In the genomic region with DNA sequence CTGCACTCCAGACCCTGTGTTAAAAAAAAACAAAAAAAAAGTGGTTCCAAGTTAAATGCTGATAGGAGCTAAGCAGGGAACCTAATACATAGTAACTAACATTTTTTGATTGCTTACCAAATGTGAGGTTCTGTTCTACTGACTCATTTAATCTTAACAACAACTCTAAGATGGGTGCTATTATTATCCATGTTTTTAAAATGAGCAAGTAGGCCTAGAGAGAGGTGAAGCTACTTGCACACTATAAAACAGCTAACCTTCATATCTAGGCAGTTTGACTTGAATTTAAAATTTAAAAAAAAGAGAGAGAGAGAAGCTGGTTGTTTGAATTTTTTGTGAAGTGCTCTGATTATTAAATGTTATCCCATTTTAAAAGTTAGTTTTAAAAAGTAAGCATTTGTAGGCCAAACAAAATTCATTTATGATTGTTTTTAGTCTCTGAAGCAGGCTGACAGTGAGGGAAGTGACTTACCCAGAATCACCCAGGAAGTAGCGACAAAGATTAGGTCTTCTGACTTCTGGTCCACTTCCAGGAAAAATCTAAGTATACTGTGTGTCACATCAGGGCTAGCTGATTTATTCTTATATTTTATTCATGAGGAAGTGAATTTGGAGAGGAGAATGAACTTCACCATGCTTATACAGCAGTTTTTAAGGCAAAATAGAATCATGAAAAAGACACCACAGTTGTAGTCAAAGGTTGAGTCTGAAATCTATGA, we compare ENCODE assay signal across 26 cellular contexts. TPM values are rescaled to one million over a fixed set of nuclear protein-coding genes. Genes with fewer than 3 reads are reported as not detected.
DNase-seq lines count a peak whose midpoint lies in the region; ATAC-seq, FAIRE-seq and TF ChIP-seq lines count a peak whose summit lies in the region.
"Had no signal": no experiment of that assay in that cellular context is flagged by ENCODE, and none has a peak within 500 bp of the region (broad histone marks: within the 10 kb centered on the region; RNA-seq: fewer than 3 reads in every experiment).

No MANE protein-coding gene starts in this region.

- peak; percentile 81 for FAIRE-seq in A549 (lab: Jason Lieb, UNC)
- FAIRE-seq: D721Med, GM19239, H1 had no signal

- H3K9me3 ChIP-seq in A549, result 0 out of 3 replicates have a peak, but pooled peaks cover 3% of the 10 kb centered on the region

- no peak overlapping the region for H3K4me3 ChIP-seq in A549

- no peaks in the 10 kb centered on the region for H3K27me3 Mint-ChIP-seq in activated CD4-positive, alpha-beta T cell treated with anti-CD3 and anti-CD28 coated beads, Interleukin-2, amount 10 ng/mL, durations not matched to agents 24 days and 14 days
- peaks cover 7% of the 10 kb centered on the region for H3K27me3 Mint-ChIP-seq in activated CD4-positive, alpha-beta T cell treated with anti-CD3 and anti-CD28 coated beads for 36 hours
- H3K27me3 Mint-ChIP-seq in activated T-helper 1 cell treated with anti-CD3 and anti-CD28 coated beads, Interleukin-12 subunit alpha, Interleukin-12 subunit beta, Interleukin-2, Interleukin-4 antibody, amounts not matched to agents 30 ng/mL and 10 ng/mL and 1 ng/mL, durations not matched to agents 14 hours and 24 hours and 36 hours (ENCODE audit: insufficient read depth), result no peaks in the 10 kb centered on the region

- peak overlapping the region; percentile 52 for H3K27ac Mint-ChIP-seq in activated CD4-positive, alpha-beta T cell treated with anti-CD3 and anti-CD28 coated beads, Interleukin-2, amount 10 ng/mL, durations not matched to agents 24 days and 14 days
- H3K27ac Mint-ChIP-seq in activated CD4-positive, alpha-beta T cell treated with anti-CD3 and anti-CD28 coated beads for 36 hours, result no peak overlapping the region
- H3K27ac Mint-ChIP-seq in activated T-helper 1 cell treated with anti-CD3 and anti-CD28 coated beads, Interleukin-12 subunit alpha, Interleukin-12 subunit beta, Interleukin-2, Interleukin-4 antibody, amounts not matched to agents 30 ng/mL and 10 ng/mL and 1 ng/mL, durations not matched to agents 14 hours and 24 hours and 36 hours, result no peak overlapping the region
- H3K27ac Mint-ChIP-seq: IgD-negative memory B cell had no signal

- no peak for DNase-seq in activated CD4-positive, alpha-beta T cell treated with anti-CD3 and anti-CD28 coated beads, Interleukin-2, amount 10 ng/mL, durations not matched to agents 24 days and 14 days
- no peak for DNase-seq in activated CD4-positive, alpha-beta T cell treated with anti-CD3 and anti-CD28 coated beads for 36 hours
- DNase-seq in A549 (ENCODE audit: low read depth in 1 of 2, low spot score in 1 of 2) (no peak), MV-4-11 (lab: John Stamatoyannopoulos, UW) (peak; percentile 56), foreskin keratinocyte (no peak), NCI-H2171 treated with DMSO at 0.1 percent for 48 hours (lab: John Stamatoyannopoulos, UW) (no peak)
- DNase-seq in activated T-helper 1 cell treated with anti-CD3 and anti-CD28 coated beads, Interleukin-12 subunit alpha, Interleukin-12 subunit beta, Interleukin-2, Interleukin-4 antibody, amounts not matched to agents 30 ng/mL and 10 ng/mL and 1 ng/mL, durations not matched to agents 14 hours and 24 hours and 36 hours (ENCODE audit: low spot score), result no peak
- DNase-seq: 8988T, DMS53, GDM1, Karpas-422, NCI-H1694, NCI-H2081, NCI-H2171, NCI-H524 treated with DMSO at 0.1 percent for 48 hours, PC-3, Right ventricle myocardium superior had no signal

- peaks cover 44% of the 10 kb centered on the region for H3K4me1 Mint-ChIP-seq in activated CD4-positive, alpha-beta T cell treated with anti-CD3 and anti-CD28 coated beads, Interleukin-2, amount 10 ng/mL, durations not matched to agents 24 days and 14 days
- H3K4me1 Mint-ChIP-seq in activated CD4-positive, alpha-beta T cell treated with anti-CD3 and anti-CD28 coated beads for 36 hours, result peaks cover 5% of the 10 kb centered on the region
- H3K4me1 Mint-ChIP-seq in activated T-helper 1 cell treated with anti-CD3 and anti-CD28 coated beads, Interleukin-12 subunit alpha, Interleukin-12 subunit beta, Interleukin-2, Interleukin-4 antibody, amounts not matched to agents 30 ng/mL and 10 ng/mL and 1 ng/mL, durations not matched to agents 14 hours and 24 hours and 36 hours (ENCODE audit: low read depth), result peaks cover 54% of the 10 kb centered on the region

- H3K4me1 ChIP-seq in A549, result no peaks in the 10 kb centered on the region
- H3K4me1 ChIP-seq in foreskin keratinocyte, result no peaks in the 10 kb centered on the region

- TF ChIP-seq CTCF in A549 (IDR thresholded peaks at IDR 0.05), result no peak
- no peak for TF ChIP-seq CTCF in foreskin keratinocyte (conservative IDR thresholded peaks at IDR 0.05)

- H3K36me3 Mint-ChIP-seq in activated CD4-positive, alpha-beta T cell treated with anti-CD3 and anti-CD28 coated beads, Interleukin-2, amount 10 ng/mL, durations not matched to agents 24 days and 14 days (ENCODE audit: low read depth), result no peaks in the 10 kb centered on the region
- H3K36me3 Mint-ChIP-seq in activated CD4-positive, alpha-beta T cell treated with anti-CD3 and anti-CD28 coated beads for 36 hours (ENCODE audit: low read depth), result no peaks in the 10 kb centered on the region
- H3K36me3 Mint-ChIP-seq in activated T-helper 1 cell treated with anti-CD3 and anti-CD28 coated beads, Interleukin-12 subunit alpha, Interleukin-12 subunit beta, Interleukin-2, Interleukin-4 antibody, amounts not matched to agents 30 ng/mL and 10 ng/mL and 1 ng/mL, durations not matched to agents 14 hours and 24 hours and 36 hours (ENCODE audit: low read depth), result peaks cover 1% of the 10 kb centered on the region
- H3K36me3 Mint-ChIP-seq: IgD-negative memory B cell had no signal

- no peak overlapping the region for H3K27ac ChIP-seq in A549
- H3K27ac ChIP-seq in foreskin keratinocyte, result no peak overlapping the region
- H3K27ac ChIP-seq: C4-2B had no signal

- POLR2A ChIA-PET in activated CD4-positive, alpha-beta T cell treated with anti-CD3 and anti-CD28 coated beads for 36 hours (lab: Charles Lee), result no interaction called here
- POLR2A ChIA-PET in A549 (lab: Yijun Ruan, JAX), result no interaction called here

- TF ChIP-seq POLR2A in A549 (IDR thresholded peaks at IDR 0.05; ENCODE audit: low read length), result no peak

- CTCF ChIA-PET in activated CD4-positive, alpha-beta T cell treated with anti-CD3 and anti-CD28 coated beads for 36 hours (lab: Charles Lee), result interaction anchor here (0.7 kb wide), 1 partner anchor 14 kb away, joined by 3 read pairs; no protein-coding TSS in a partner anchor
- CTCF ChIA-PET in A549 (lab: Yijun Ruan, JAX), result no interaction called here

- H3K27me3 ChIP-seq in foreskin keratinocyte, result no peaks in the 10 kb centered on the region

- no peak for TF ChIP-seq RAD21 in A549 (conservative IDR thresholded peaks at IDR 0.05 in 1 of 2, IDR thresholded peaks at IDR 0.05 in 1 of 2)

- WGBS in A549 (ENCODE audit: missing lambda C conversion rate), result 65% methylated on average over 1 of the region's 1 CpG

- intact Hi-C loops in activated CD4-positive, alpha-beta T cell treated with anti-CD3 and anti-CD28 coated beads, Interleukin-2, amount 10 ng/mL, durations not matched to agents 24 days and 14 days (cut with micrococcal nuclease), result loop anchor here (10.0 kb wide), 1 partner anchor 142 kb away; a partner anchor contains a TSS
- intact Hi-C loops in activated CD4-positive, alpha-beta T cell treated with anti-CD3 and anti-CD28 coated beads for 36 hours (cut with DNase I, micrococcal nuclease), result no loop called here
- intact Hi-C loops in activated T-helper 1 cell treated with anti-CD3 and anti-CD28 coated beads, Interleukin-12 subunit alpha, Interleukin-12 subunit beta, Interleukin-2, Interleukin-4 antibody, amounts not matched to agents 30 ng/mL and 10 ng/mL and 1 ng/mL, durations not matched to agents 14 hours and 24 hours and 36 hours (cut with micrococcal nuclease), result no loop called here

- H3K4me2 ChIP-seq in A549, result no peak overlapping the region

- no peak for TF ChIP-seq EP300 in A549 (IDR thresholded peaks at IDR 0.05)

- no peaks in the 10 kb centered on the region for H3K9me3 Mint-ChIP-seq in activated CD4-positive, alpha-beta T cell treated with anti-CD3 and anti-CD28 coated beads, Interleukin-2, amount 10 ng/mL, durations not matched to agents 24 days and 14 days
- no peaks in the 10 kb centered on the region for H3K9me3 Mint-ChIP-seq in activated CD4-positive, alpha-beta T cell treated with anti-CD3 and anti-CD28 coated beads for 36 hours (ENCODE audit: low read depth)
- no peaks in the 10 kb centered on the region for H3K9me3 Mint-ChIP-seq in activated T-helper 1 cell treated with anti-CD3 and anti-CD28 coated beads, Interleukin-12 subunit alpha, Interleukin-12 subunit beta, Interleukin-2, Interleukin-4 antibody, amounts not matched to agents 30 ng/mL and 10 ng/mL and 1 ng/mL, durations not matched to agents 14 hours and 24 hours and 36 hours

- no peak for ATAC-seq in activated CD4-positive, alpha-beta T cell treated with anti-CD3 and anti-CD28 coated beads for 36 hours
- ATAC-seq in A549, result no peak
- no peak for ATAC-seq in HG03039 (IDR thresholded peaks at IDR 0.05; ENCODE audit: unreplicated experiment)
- no peak for ATAC-seq in foreskin keratinocyte
- ATAC-seq: HCT116, PC-3 had no signal

- H3K4me3 Mint-ChIP-seq in activated CD4-positive, alpha-beta T cell treated with anti-CD3 and anti-CD28 coated beads, Interleukin-2, amount 10 ng/mL, durations not matched to agents 24 days and 14 days, result peak overlapping the region; percentile 14
- no peak overlapping the region for H3K4me3 Mint-ChIP-seq in activated CD4-positive, alpha-beta T cell treated with anti-CD3 and anti-CD28 coated beads for 36 hours
- peak overlapping the region; percentile 42 for H3K4me3 Mint-ChIP-seq in activated T-helper 1 cell treated with anti-CD3 and anti-CD28 coated beads, Interleukin-12 subunit alpha, Interleukin-12 subunit beta, Interleukin-2, Interleukin-4 antibody, amounts not matched to agents 30 ng/mL and 10 ng/mL and 1 ng/mL, durations not matched to agents 14 hours and 24 hours and 36 hours
- H3K4me3 Mint-ChIP-seq: IgD-negative memory B cell had no signal

RNA-seq across cellular contexts. Expression of a gene that starts 2.4 kb away (rescaled TPM):
- not detected in 2 replicates for total RNA-seq in activated CD4-positive, alpha-beta T cell treated with anti-CD3 and anti-CD28 coated beads, Interleukin-2, amount 10 ng/mL, durations not matched to agents 24 days and 14 days
- total RNA-seq in activated CD4-positive, alpha-beta T cell treated with anti-CD3 and anti-CD28 coated beads for 36 hours, result not detected
- polyA plus RNA-seq in A549 (2011; rRNA removed) (not detected in 2 replicates), A549 (2017; fragmentation: RNase III; extraction: RNeasy Plus Mini Kit Qiagen cat#74134 plus additional on column Dnase treatment) (not detected in 3 replicates), foreskin keratinocyte (not detected in 2 replicates)
- not detected in 2 replicates for polyA plus RNA-seq in A549 (2012; cell fraction: cytosol; rRNA removed)
- not detected in 2 replicates for polyA plus RNA-seq in A549 (2012; cell fraction: nucleus; rRNA removed)
- not detected in 2 replicates for polyA minus RNA-seq in A549 (2011; rRNA and poly(A)+ RNA removed)
- total RNA-seq in activated T-helper 1 cell treated with anti-CD3 and anti-CD28 coated beads, Interleukin-12 subunit alpha, Interleukin-12 subunit beta, Interleukin-2, Interleukin-4 antibody, amounts not matched to agents 30 ng/mL and 10 ng/mL and 1 ng/mL, durations not matched to agents 14 hours and 24 hours and 36 hours, result not detected in 2 replicates
- not detected in 2 replicates for total RNA-seq in foreskin keratinocyte
- total RNA-seq: H1, M059J, PC-3, Right ventricle myocardium superior, RPMI7951 had no signal
- polyA plus RNA-seq: H1, IgD-negative memory B cell had no signal

RNA-seq across cellular contexts. Expression of a gene that starts 28.4 kb away (rescaled TPM):
- total RNA-seq in activated CD4-positive, alpha-beta T cell treated with anti-CD3 and anti-CD28 coated beads, Interleukin-2, amount 10 ng/mL, durations not matched to agents 24 days and 14 days, result 6.5 and 8.7 TPM in 2 replicates
- under 1 TPM; 0.26 to 0.27 TPM for total RNA-seq in activated CD4-positive, alpha-beta T cell treated with anti-CD3 and anti-CD28 coated beads for 36 hours
- 0.10 and 0.40 TPM in 2 replicates for polyA plus RNA-seq in A549 (2011; rRNA removed)
- polyA plus RNA-seq in A549 (2012; cell fraction: cytosol; rRNA removed), result 0.21 and 0.29 TPM in 2 replicates
- 0.16 and 0.34 TPM in 2 replicates for polyA plus RNA-seq in A549 (2012; cell fraction: nucleus; rRNA removed)
- polyA plus RNA-seq in A549 (2017; fragmentation: RNase III; extraction: RNeasy Plus Mini Kit Qiagen cat#74134 plus additional on column Dnase treatment), result 0.13 TPM in 1 of 3 replicates, not detected in the others
- polyA minus RNA-seq in A549 (2011; rRNA and poly(A)+ RNA removed), result 0.17 and 0.44 TPM in 2 replicates
- 6.3 and 6.8 TPM in 2 replicates for total RNA-seq in activated T-helper 1 cell treated with anti-CD3 and anti-CD28 coated beads, Interleukin-12 subunit alpha, Interleukin-12 subunit beta, Interleukin-2, Interleukin-4 antibody, amounts not matched to agents 30 ng/mL and 10 ng/mL and 1 ng/mL, durations not matched to agents 14 hours and 24 hours and 36 hours
- total RNA-seq in foreskin keratinocyte, result not detected in 2 replicates
- not detected in 2 replicates for polyA plus RNA-seq in foreskin keratinocyte
- total RNA-seq: H1 had no signal

RNA-seq across cellular contexts. Expression of a gene that starts 58.2 kb away (rescaled TPM):
- total RNA-seq in activated CD4-positive, alpha-beta T cell treated with anti-CD3 and anti-CD28 coated beads, Interleukin-2, amount 10 ng/mL, durations not matched to agents 24 days and 14 days, result 1.2 and 1.8 TPM in 2 replicates
- total RNA-seq in activated CD4-positive, alpha-beta T cell treated with anti-CD3 and anti-CD28 coated beads for 36 hours, result under 1 TPM; 0.18 to 0.28 TPM
- polyA plus RNA-seq in A549 (2011; rRNA removed), result 0.04 and 0.08 TPM in 2 replicates
- 0.01 and 0.03 TPM in 2 replicates for polyA plus RNA-seq in A549 (2012; cell fraction: cytosol; rRNA removed)
- polyA plus RNA-seq in A549 (2012; cell fraction: nucleus; rRNA removed), result 0.05 TPM in 1 of 2 replicates, not detected in the other
- 0.05 to 0.06 TPM in 2 of 3 replicates, not detected in the other for polyA plus RNA-seq in A549 (2017; fragmentation: RNase III; extraction: RNeasy Plus Mini Kit Qiagen cat#74134 plus additional on column Dnase treatment)
- polyA minus RNA-seq in A549 (2011; rRNA and poly(A)+ RNA removed), result not detected in 2 replicates
- 1.2 and 1.3 TPM in 2 replicates for total RNA-seq in activated T-helper 1 cell treated with anti-CD3 and anti-CD28 coated beads, Interleukin-12 subunit alpha, Interleukin-12 subunit beta, Interleukin-2, Interleukin-4 antibody, amounts not matched to agents 30 ng/mL and 10 ng/mL and 1 ng/mL, durations not matched to agents 14 hours and 24 hours and 36 hours
- not detected in 2 replicates for total RNA-seq in foreskin keratinocyte
- polyA plus RNA-seq in foreskin keratinocyte, result not detected in 2 replicates
- total RNA-seq: M059J, PC-3, Right ventricle myocardium superior, RPMI7951 had no signal
- polyA plus RNA-seq: IgD-negative memory B cell had no signal
